In the genomic region with DNA sequence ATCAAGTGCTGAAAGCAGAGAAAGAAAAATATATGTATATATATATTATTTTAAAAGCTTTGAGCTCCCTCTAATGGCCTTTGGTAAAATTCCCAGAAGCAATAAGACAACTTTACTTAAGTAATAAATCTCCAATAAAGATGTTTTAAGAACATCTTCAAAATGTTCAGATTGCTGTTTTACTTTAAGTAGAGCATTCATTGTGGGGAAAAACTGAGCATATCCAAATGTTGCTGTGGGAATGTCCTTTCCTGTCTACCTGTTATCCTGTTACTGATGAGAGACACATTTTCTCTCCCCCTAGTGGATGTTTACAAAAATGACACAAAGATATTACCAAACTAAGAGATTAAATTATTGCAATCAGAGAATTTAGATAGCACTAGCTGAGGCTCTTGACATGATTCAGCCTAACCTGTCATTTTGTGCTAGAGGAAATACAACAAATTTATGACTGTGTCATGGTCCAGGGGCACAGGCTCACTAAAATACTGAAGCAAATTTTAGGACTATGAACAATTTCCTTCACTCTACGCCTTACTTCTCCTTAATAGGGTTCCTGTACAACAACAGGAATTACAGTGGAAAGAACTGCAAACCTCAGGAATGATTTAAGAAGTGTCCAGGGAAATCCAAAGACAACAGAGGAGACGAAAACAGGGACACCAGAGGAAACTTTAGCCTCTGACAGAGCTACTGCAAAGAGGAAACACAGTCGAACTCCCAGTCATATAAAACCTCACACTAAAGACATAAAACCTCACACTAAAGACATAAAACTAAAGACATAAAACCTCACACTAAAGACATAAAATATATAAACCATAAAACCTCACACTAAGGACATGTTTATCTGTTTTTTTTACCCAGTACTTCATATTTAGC, we compare ENCODE assay signal across 8 cellular contexts. TPM values are rescaled to one million over a fixed set of nuclear protein-coding genes. Genes with fewer than 3 reads are reported as not detected.
DNase-seq lines count a peak whose midpoint lies in the region; ATAC-seq and TF ChIP-seq lines count a peak whose summit lies in the region.

No MANE protein-coding gene starts in this region.

- no TSS peak for BruUV-seq in Calu3 (replicated peaks; lab: Mats Ljungman, UMichigan)

- ATAC-seq in GM18868 (IDR thresholded peaks at IDR 0.05; ENCODE audit: unreplicated experiment) = peak; percentile 89
- peak; percentile 68 for ATAC-seq in HG03097 (IDR thresholded peaks at IDR 0.05; ENCODE audit: low FRiP score, unreplicated experiment)

- TF ChIP-seq CTCF in Calu3 (IDR thresholded peaks at IDR 0.05; ENCODE audit: unreplicated experiment) (peak; percentile 95), type B pancreatic cell (conservative IDR thresholded peaks at IDR 0.05) (peak; percentile 97)

- H3K4me1 Mint-ChIP-seq in Calu3 (ENCODE audit: low read depth, unreplicated experiment) (no peaks in the 10 kb centered on the region), type B pancreatic cell (ENCODE audit: unreplicated experiment) (no peaks in the 10 kb centered on the region)

- H3K4me3 Mint-ChIP-seq in Calu3 (ENCODE audit: low read depth, unreplicated experiment) = no peak overlapping the region
- H3K4me3 Mint-ChIP-seq in type B pancreatic cell = no peak overlapping the region

- no peak for DNase-seq in Calu3
- DNase-seq in NCI-H2196 (lab: John Stamatoyannopoulos, UW; ENCODE audit: unreplicated experiment) = peak; percentile 32
- DNase-seq in amniotic epithelial cell (ENCODE audit: low read depth) = peak; percentile 51
- DNase-seq in iris pigment epithelial cell (ENCODE audit: low read depth) = peak; percentile 38
- no peak for DNase-seq in type B pancreatic cell (ENCODE audit: extremely low spot score, unreplicated experiment)
- no peak for DNase-seq in COLO668 (lab: John Stamatoyannopoulos, UW; ENCODE audit: unreplicated experiment)

- H3K27ac Mint-ChIP-seq in Calu3 (ENCODE audit: unreplicated experiment) = no peak overlapping the region
- no peak overlapping the region for H3K27ac Mint-ChIP-seq in type B pancreatic cell

- CTCF ChIA-PET in Calu3 (lab: Charles Lee) = interaction anchor here (0.6 to 2.1 kb wide), 15 partner anchors 8 to 848 kb away, joined by 3 to 8 read pairs (median 4); partner anchors contain the start of gene MEGF10

- peaks cover 45% of the 10 kb centered on the region for H3K27me3 Mint-ChIP-seq in Calu3 (ENCODE audit: unreplicated experiment)
- H3K27me3 Mint-ChIP-seq in type B pancreatic cell = peaks cover 27% of the 10 kb centered on the region

- H3K36me3 Mint-ChIP-seq in Calu3 (ENCODE audit: insufficient read depth, unreplicated experiment) (no peaks in the 10 kb centered on the region), type B pancreatic cell (no peaks in the 10 kb centered on the region)

- intact Hi-C loops in Calu3 (cut with micrococcal nuclease; ENCODE audit: unreplicated experiment) = loop anchor here (1.0 to 10.0 kb wide), 5 partner anchors 51 to 836 kb away; partner anchors contain the start of gene MEGF10

- no peaks in the 10 kb centered on the region for H3K9me3 Mint-ChIP-seq in Calu3 (ENCODE audit: low read depth, unreplicated experiment)
- H3K9me3 Mint-ChIP-seq in type B pancreatic cell = peaks cover 5% of the 10 kb centered on the region

RNA-seq across cellular contexts. Expression of gene PRRC1, which starts 24.3 kb away (rescaled TPM):
- total RNA-seq in Calu3 (2022) (80.5 and 87.8 TPM in 2 replicates), type B pancreatic cell (ENCODE audit: low replicate concordance) (75.1 and 102 TPM in 2 replicates)

Comparison
In these comparisons a context has a peak if more than half of its experiments do, and no peak if none do; other contexts are left out.
1. DNase-seq: peak in NCI-H2196 (single experiment), amniotic epithelial cell (single experiment) and iris pigment epithelial cell (single experiment); none in Calu3 (single experiment), type B pancreatic cell (single experiment) and COLO668 (single experiment).